Comparison of ENCODE assay signal across 13 cellular contexts in genomic region chr12:4282892-4283511, GRCh38. TPM values are rescaled to one million over a fixed set of nuclear protein-coding genes. Genes with fewer than 3 reads are reported as not detected.
DNase-seq lines count a peak whose midpoint lies in the region; ATAC-seq and TF ChIP-seq lines count a peak whose summit lies in the region.
"Had no signal": no experiment of that assay in that cellular context is flagged by ENCODE, and none has a peak within 500 bp of the region (broad histone marks: within the 10 kb centered on the region; RNA-seq: fewer than 3 reads in every experiment).

No MANE protein-coding gene starts in this region.

- H3K27me3 Mint-ChIP-seq in CD4-positive, alpha-beta T cell = no peaks in the 10 kb centered on the region
- H3K27me3 Mint-ChIP-seq in activated T-helper 1 cell treated with anti-CD3 and anti-CD28 coated beads, Interleukin-12 subunit alpha, Interleukin-12 subunit beta, Interleukin-2, Interleukin-4 antibody, amounts not matched to agents 30 ng/mL and 10 ng/mL and 1 ng/mL, durations not matched to agents 14 hours and 24 hours and 36 hours (ENCODE audit: insufficient read depth) = no peaks in the 10 kb centered on the region

- H3K9ac ChIP-seq in muscle layer of colon (ENCODE audit: low read length) = no peak overlapping the region
- H3K9ac ChIP-seq in PC-3 (ENCODE audit: low read length) = no peak overlapping the region
- H3K9ac ChIP-seq: BLaER1 had no signal

- H3K9me3 ChIP-seq in CD4-positive, alpha-beta T cell (ENCODE audit: control insufficient read depth, low read length) = no peaks in the 10 kb centered on the region
- H3K9me3 ChIP-seq in muscle layer of colon (ENCODE audit: low read length) (no peaks in the 10 kb centered on the region), PC-3 (ENCODE audit: low read length) (no peaks in the 10 kb centered on the region)
- H3K9me3 ChIP-seq: BLaER1 had no signal

- CTCF ChIA-PET in CD4-positive, alpha-beta T cell (lab: Charles Lee) = interaction anchor here (0.9 kb wide), 1 partner anchor 175 kb away, joined by 3 read pairs; no protein-coding TSS in a partner anchor
- CTCF ChIA-PET in PC-3 (lab: Charles Lee) = no interaction called here

- DNase-seq in CD4-positive, alpha-beta T cell = no peak
- DNase-seq in GM13977 (ENCODE audit: low spot score) = no peak
- DNase-seq in activated T-helper 1 cell treated with anti-CD3 and anti-CD28 coated beads, Interleukin-12 subunit alpha, Interleukin-12 subunit beta, Interleukin-2, Interleukin-4 antibody, amounts not matched to agents 30 ng/mL and 10 ng/mL and 1 ng/mL, durations not matched to agents 14 hours and 24 hours and 36 hours (ENCODE audit: low spot score) = no peak
- no peak for DNase-seq in PC-3
- no peak for DNase-seq in hepatic stellate cell (ENCODE audit: low spot score)
- DNase-seq in NAMALWA (ENCODE audit: low spot score) = no peak
- DNase-seq in DMS 273 treated with DMSO at 0.1 percent for 48 hours (lab: John Stamatoyannopoulos, UW) = no peak
- DNase-seq: activated CD4-positive, alpha-beta T cell treated with anti-CD3 and anti-CD28 coated beads, Interleukin-2, amount 50 U/mL, for 1 hour; midbrain; NCI-H2171 treated with DMSO at 0.1 percent for 48 hours; stimulated activated CD4-positive, alpha-beta T cell treated with anti-CD3 and anti-CD28 coated beads, Interleukin-4, amount 100 ng/mL, for 24 hours had no signal

- peaks cover 100% of the 10 kb centered on the region for H3K36me3 Mint-ChIP-seq in CD4-positive, alpha-beta T cell (ENCODE audit: low read depth)
- peaks cover 87% of the 10 kb centered on the region for H3K36me3 Mint-ChIP-seq in activated T-helper 1 cell treated with anti-CD3 and anti-CD28 coated beads, Interleukin-12 subunit alpha, Interleukin-12 subunit beta, Interleukin-2, Interleukin-4 antibody, amounts not matched to agents 30 ng/mL and 10 ng/mL and 1 ng/mL, durations not matched to agents 14 hours and 24 hours and 36 hours (ENCODE audit: low read depth)

- TF ChIP-seq CTCF in CD4-positive, alpha-beta T cell (IDR thresholded peaks at IDR 0.05) = no peak
- TF ChIP-seq CTCF in GM13977 (IDR thresholded peaks at IDR 0.05; ENCODE audit: extremely low read depth, insufficient read depth, missing control alignments) = peak; percentile 19
- TF ChIP-seq CTCF in PC-3 (conservative IDR thresholded peaks at IDR 0.05; ENCODE audit: low read depth, low read length) = no peak

- no peak overlapping the region for H3K27ac ChIP-seq in CD4-positive, alpha-beta T cell (ENCODE audit: low read depth, low read length)
- H3K27ac ChIP-seq in muscle layer of colon (ENCODE audit: low read depth, low read length) (peak overlapping the region; percentile 50), PC-3 (ENCODE audit: low read length) (no peak overlapping the region)
- H3K27ac ChIP-seq: BLaER1 had no signal

- in situ Hi-C loops in GM13977 (cut with MboI; ENCODE audit: low pct_unique_long_range_greater_than_20kb, low sequenced_read_pairs, unreplicated experiment) = loop anchor here (10.0 kb wide), 1 partner anchor 278 kb away; no protein-coding TSS in a partner anchor

- H3K4me3 Mint-ChIP-seq in CD4-positive, alpha-beta T cell = no peak overlapping the region
- H3K4me3 Mint-ChIP-seq in activated T-helper 1 cell treated with anti-CD3 and anti-CD28 coated beads, Interleukin-12 subunit alpha, Interleukin-12 subunit beta, Interleukin-2, Interleukin-4 antibody, amounts not matched to agents 30 ng/mL and 10 ng/mL and 1 ng/mL, durations not matched to agents 14 hours and 24 hours and 36 hours = peak overlapping the region; percentile 42

- no peaks in the 10 kb centered on the region for H3K9me2 ChIP-seq in PC-3 (replicated peaks; ENCODE audit: low read length)

- no peaks in the 10 kb centered on the region for H3F3A ChIP-seq in PC-3 (ENCODE audit: low read length, unreplicated experiment)

- peak overlapping the region; percentile 71 for H3K27ac Mint-ChIP-seq in CD4-positive, alpha-beta T cell
- peak overlapping the region; percentile 34 for H3K27ac Mint-ChIP-seq in activated T-helper 1 cell treated with anti-CD3 and anti-CD28 coated beads, Interleukin-12 subunit alpha, Interleukin-12 subunit beta, Interleukin-2, Interleukin-4 antibody, amounts not matched to agents 30 ng/mL and 10 ng/mL and 1 ng/mL, durations not matched to agents 14 hours and 24 hours and 36 hours

- no peaks in the 10 kb centered on the region for H3K79me2 ChIP-seq in PC-3 (ENCODE audit: low read length)

- no peaks in the 10 kb centered on the region for H4K20me1 ChIP-seq in PC-3 (ENCODE audit: low read length)
- H4K20me1 ChIP-seq: BLaER1 had no signal

- BruUV-seq in PC-3 (replicated peaks; lab: Mats Ljungman, UMichigan) = no TSS peak

- intact Hi-C loops in CD4-positive, alpha-beta T cell (cut with DNase I, micrococcal nuclease) = no loop called here
- intact Hi-C loops in activated T-helper 1 cell treated with anti-CD3 and anti-CD28 coated beads, Interleukin-12 subunit alpha, Interleukin-12 subunit beta, Interleukin-2, Interleukin-4 antibody, amounts not matched to agents 30 ng/mL and 10 ng/mL and 1 ng/mL, durations not matched to agents 14 hours and 24 hours and 36 hours (cut with micrococcal nuclease) = no loop called here
- intact Hi-C loops in PC-3 (cut with micrococcal nuclease) = no loop called here

- H3K27me3 ChIP-seq in CD4-positive, alpha-beta T cell (ENCODE audit: control insufficient read depth, insufficient read depth, low read length) = no peaks in the 10 kb centered on the region
- H3K27me3 ChIP-seq in muscle layer of colon (ENCODE audit: control insufficient read depth in 1 of 2, insufficient read depth in 2 of 2, low read length in 2 of 2) = no peaks in the 10 kb centered on the region
- H3K27me3 ChIP-seq in PC-3 (ENCODE audit: low read length) = peaks cover 39% of the 10 kb centered on the region

- no peak overlapping the region for H3K4me2 ChIP-seq in PC-3 (ENCODE audit: low read length)
- H3K4me2 ChIP-seq: BLaER1 had no signal

- no peaks in the 10 kb centered on the region for H3K9me3 Mint-ChIP-seq in CD4-positive, alpha-beta T cell
- no peaks in the 10 kb centered on the region for H3K9me3 Mint-ChIP-seq in activated T-helper 1 cell treated with anti-CD3 and anti-CD28 coated beads, Interleukin-12 subunit alpha, Interleukin-12 subunit beta, Interleukin-2, Interleukin-4 antibody, amounts not matched to agents 30 ng/mL and 10 ng/mL and 1 ng/mL, durations not matched to agents 14 hours and 24 hours and 36 hours

- H3K36me3 ChIP-seq in muscle layer of colon (ENCODE audit: insufficient read depth, low read length) = peaks cover 80% of the 10 kb centered on the region
- no peaks in the 10 kb centered on the region for H3K36me3 ChIP-seq in PC-3 (ENCODE audit: low read depth, low read length)
- H3K36me3 ChIP-seq: BLaER1 had no signal

- POLR2A ChIA-PET in CD4-positive, alpha-beta T cell (lab: Charles Lee) = interaction anchor here (1.2 to 1.5 kb wide), 2 partner anchors 11 to 294 kb away, joined by 3 to 4 read pairs; no protein-coding TSS in a partner anchor
- POLR2A ChIA-PET in PC-3 (lab: Charles Lee; ENCODE audit: unreplicated experiment) = no interaction called here

- H3K4me1 ChIP-seq in muscle layer of colon (ENCODE audit: insufficient read depth, low read length) = peaks cover 80% of the 10 kb centered on the region
- H3K4me1 ChIP-seq in PC-3 (ENCODE audit: insufficient read depth, low read length) = no peaks in the 10 kb centered on the region
- H3K4me1 ChIP-seq: BLaER1 had no signal

- no peak overlapping the region for H2AFZ ChIP-seq in PC-3 (ENCODE audit: low read length)

- ATAC-seq in CD4-positive, alpha-beta T cell (ENCODE audit: poor library complexity) = peak; percentile 41
- no peak for ATAC-seq in PC-3

- peaks cover 95% of the 10 kb centered on the region for H3K4me1 Mint-ChIP-seq in CD4-positive, alpha-beta T cell (ENCODE audit: low read depth)
- H3K4me1 Mint-ChIP-seq in activated T-helper 1 cell treated with anti-CD3 and anti-CD28 coated beads, Interleukin-12 subunit alpha, Interleukin-12 subunit beta, Interleukin-2, Interleukin-4 antibody, amounts not matched to agents 30 ng/mL and 10 ng/mL and 1 ng/mL, durations not matched to agents 14 hours and 24 hours and 36 hours (ENCODE audit: low read depth) = peaks cover 92% of the 10 kb centered on the region

- H3K4me3 ChIP-seq in muscle layer of colon (ENCODE audit: low read depth in 1 of 2, low read length in 2 of 2) (no peak overlapping the region), PC-3 (ENCODE audit: low read length) (no peak overlapping the region)
- H3K4me3 ChIP-seq: BLaER1 had no signal

RNA-seq across cellular contexts. Expression of gene CCND2, which starts 9.4 kb away (rescaled TPM):
- total RNA-seq in CD4-positive, alpha-beta T cell = 100 to 1,000 TPM; 159 to 163 TPM
- 548 and 549 TPM in 2 replicates for total RNA-seq in activated T-helper 1 cell treated with anti-CD3 and anti-CD28 coated beads, Interleukin-12 subunit alpha, Interleukin-12 subunit beta, Interleukin-2, Interleukin-4 antibody, amounts not matched to agents 30 ng/mL and 10 ng/mL and 1 ng/mL, durations not matched to agents 14 hours and 24 hours and 36 hours
- not detected in 2 replicates for total RNA-seq in PC-3 (2014; rRNA removed)

RNA-seq across cellular contexts. Expression of gene TIGAR, which starts 38.0 kb away (rescaled TPM):
- total RNA-seq in CD4-positive, alpha-beta T cell = 1 to 10 TPM; 5.3 to 7.1 TPM
- total RNA-seq in activated T-helper 1 cell treated with anti-CD3 and anti-CD28 coated beads, Interleukin-12 subunit alpha, Interleukin-12 subunit beta, Interleukin-2, Interleukin-4 antibody, amounts not matched to agents 30 ng/mL and 10 ng/mL and 1 ng/mL, durations not matched to agents 14 hours and 24 hours and 36 hours = 14.4 TPM in 2 replicates
- 3.7 and 4.6 TPM in 2 replicates for total RNA-seq in PC-3 (2014; rRNA removed)

Comparison
In these comparisons a context has a peak if more than half of its experiments do, and no peak if none do; other contexts are left out.
1. RNA of gene CCND2, which starts 9.4 kb away (total RNA-seq): 548 to 549 TPM in activated T-helper 1 cell treated with anti-CD3 and anti-CD28 coated beads, Interleukin-12 subunit alpha, Interleukin-12 subunit beta, Interleukin-2, Interleukin-4 antibody, amounts not matched to agents 30 ng/mL and 10 ng/mL and 1 ng/mL, durations not matched to agents 14 hours and 24 hours and 36 hours and 159 to 163 TPM in CD4-positive, alpha-beta T cell; not detected in PC-3; every median in the first group is over 100 times any median in the second.